9 cellular contexts compared by ENCODE assay signal in genomic region chr3:182837855-182838454, GRCh38. TPM values are rescaled to one million over a fixed set of nuclear protein-coding genes. Genes with fewer than 3 reads are reported as not detected.
A peak's percentile ranks its signal among the peaks of the same experiment; 100 is the strongest.
DNase-seq lines count a peak whose midpoint lies in the region; ATAC-seq, FAIRE-seq and TF ChIP-seq lines count a peak whose summit lies in the region.
"Had no signal": no experiment of that assay in that cellular context is flagged by ENCODE, and none has a peak within 500 bp of the region (broad histone marks: within the 10 kb centered on the region; RNA-seq: fewer than 3 reads in every experiment).

No MANE protein-coding gene starts in this region.

- H3K9ac ChIP-seq in SK-N-MC (ENCODE audit: insufficient read length) = no peak overlapping the region

- 21% methylated on average over 3 of the region's 3 CpGs for WGBS in gastroesophageal sphincter (ENCODE audit: low coverage in 1 of 2), 2 donors

- ATAC-seq in natural killer cell (peak in 1 of 3 donors; percentile 44), gastroesophageal sphincter (no peak), GM19395 (IDR thresholded peaks at IDR 0.05; ENCODE audit: unreplicated experiment) (no peak)
- no peak for ATAC-seq in natural killer cell treated with Interleukin-12 subunit alpha and Interleukin-12 subunit beta and Interleukin-15 and Interleukin-18, amount 100 ng/mL, for 72 hours

- H3K27ac ChIP-seq in SK-N-MC = no peak overlapping the region
- H3K27ac ChIP-seq in gastroesophageal sphincter = no peak overlapping the region

- TF ChIP-seq EP300 in gastroesophageal sphincter (IDR thresholded peaks at IDR 0.05) = no peak

- TF ChIP-seq POLR2A in gastroesophageal sphincter (IDR thresholded peaks at IDR 0.05) (no peak), GM12892 (IDR thresholded peaks at IDR 0.05; ENCODE audit: low read depth, low read length) (no peak), GM12891 (IDR thresholded peaks at IDR 0.05; ENCODE audit: low read depth, low read length) (no peak)

- H3K9me3 Mint-ChIP-seq in natural killer cell = no peaks in the 10 kb centered on the region
- no peaks in the 10 kb centered on the region for H3K9me3 Mint-ChIP-seq in natural killer cell treated with Interleukin-12 subunit alpha and Interleukin-12 subunit beta and Interleukin-15 and Interleukin-18, amount 100 ng/mL, for 72 hours

- H3K9me3 ChIP-seq in SK-N-MC (ENCODE audit: low read depth, low read length) (no peaks in the 10 kb centered on the region), gastroesophageal sphincter (no peaks in the 10 kb centered on the region)

- H3K36me3 Mint-ChIP-seq in natural killer cell = peaks cover 7% of the 10 kb centered on the region
- H3K36me3 Mint-ChIP-seq in natural killer cell treated with Interleukin-12 subunit alpha and Interleukin-12 subunit beta and Interleukin-15 and Interleukin-18, amount 100 ng/mL, for 72 hours = peaks cover 25% of the 10 kb centered on the region

- H3K36me3 ChIP-seq in SK-N-MC (ENCODE audit: insufficient read depth, low read length) (peaks cover 36% of the 10 kb centered on the region), gastroesophageal sphincter (peaks cover 0 to 60% of the 10 kb centered on the region in 2 donors)

- FAIRE-seq in GM12892 (lab: Jason Lieb, UNC) (no peak), GM12891 (lab: Jason Lieb, UNC) (no peak)

- TF ChIP-seq CTCF in natural killer cell (IDR thresholded peaks at IDR 0.05) = peak; percentile 52
- peak; percentile 24 to 48 (median 35) for TF ChIP-seq CTCF in gastroesophageal sphincter (IDR thresholded peaks at IDR 0.05)

- H3K4me3 ChIP-seq in SK-N-MC = no peak overlapping the region
- no peak overlapping the region for H3K4me3 ChIP-seq in gastroesophageal sphincter

- no peak for DNase-seq in natural killer cell
- DNase-seq in natural killer cell treated with Interleukin-12 subunit alpha and Interleukin-12 subunit beta and Interleukin-15 and Interleukin-18, amount 100 ng/mL, for 72 hours (ENCODE audit: low spot score) = no peak
- peak; percentile 16 for DNase-seq in SK-N-MC (ENCODE audit: low read depth, low spot score)
- no peak for DNase-seq in GM12892 (ENCODE audit: insufficient read length)
- no peak for DNase-seq in stimulated activated CD4-positive, alpha-beta T cell treated with anti-CD3 and anti-CD28 coated beads, Interleukin-2, amount 100 ng/mL, for 24 hours
- DNase-seq in GM12891 (ENCODE audit: insufficient read length, low spot score) = no peak
- DNase-seq: NCI-H748 treated with DMSO at 0.1 percent for 48 hours had no signal

- peaks cover 0 to under 1% (median 0%) of the 10 kb centered on the region in 3 donors for H3K4me1 ChIP-seq in gastroesophageal sphincter

- H3K27ac Mint-ChIP-seq in natural killer cell = no peak overlapping the region
- no peak overlapping the region for H3K27ac Mint-ChIP-seq in natural killer cell treated with Interleukin-12 subunit alpha and Interleukin-12 subunit beta and Interleukin-15 and Interleukin-18, amount 100 ng/mL, for 72 hours

- no peak overlapping the region for H3K4me3 Mint-ChIP-seq in natural killer cell
- H3K4me3 Mint-ChIP-seq in natural killer cell treated with Interleukin-12 subunit alpha and Interleukin-12 subunit beta and Interleukin-15 and Interleukin-18, amount 100 ng/mL, for 72 hours = no peak overlapping the region

- H3K4me1 Mint-ChIP-seq in natural killer cell = peaks cover 7 to 17% of the 10 kb centered on the region in 2 donors
- H3K4me1 Mint-ChIP-seq in natural killer cell treated with Interleukin-12 subunit alpha and Interleukin-12 subunit beta and Interleukin-15 and Interleukin-18, amount 100 ng/mL, for 72 hours (ENCODE audit: low read depth in 2 of 2) = peaks cover 13 to 19% of the 10 kb centered on the region in 2 donors

- H3K27me3 Mint-ChIP-seq in natural killer cell (ENCODE audit: low read depth in 2 of 2) = no peaks in the 10 kb centered on the region
- no peaks in the 10 kb centered on the region for H3K27me3 Mint-ChIP-seq in natural killer cell treated with Interleukin-12 subunit alpha and Interleukin-12 subunit beta and Interleukin-15 and Interleukin-18, amount 100 ng/mL, for 72 hours

- H3K27me3 ChIP-seq in gastroesophageal sphincter = no peaks in the 10 kb centered on the region

- intact Hi-C loops in natural killer cell (cut with micrococcal nuclease) = loop anchor here (1.0 kb wide), 1 partner anchor 124 kb away; no protein-coding TSS in a partner anchor

TF ChIP-seq in GM12891, 5 proteins besides CTCF, POLR2A, EP300 and RAD21:
- no peak for TF ChIP-seq POU2F2 (IDR thresholded peaks at IDR 0.05; ENCODE audit: low read depth, low read length)
- no peak for TF ChIP-seq SPI1 (IDR thresholded peaks at IDR 0.05; ENCODE audit: low read depth, low read length)
- no peak for TF ChIP-seq PAX5 (IDR thresholded peaks at IDR 0.05; ENCODE audit: insufficient read depth, low read length, severe bottlenecking)

RNA-seq across cellular contexts. Expression of gene ATP11B, which starts 44.7 kb away (rescaled TPM):
- total RNA-seq in natural killer cell (100 to 1,000 TPM; 157 to 174 (median 172) TPM), gastroesophageal sphincter (10 to 100 TPM; 53.8 to 70.7 (median 58.6) TPM)
- 100 to 1,000 TPM; 158 to 160 TPM for total RNA-seq in natural killer cell treated with Interleukin-12 subunit alpha and Interleukin-12 subunit beta and Interleukin-15 and Interleukin-18, amount 100 ng/mL, for 72 hours
- polyA plus RNA-seq in GM12892 (2012; ENCODE audit: missing spikeins) = 31.1 TPM
- 14.9 TPM for polyA plus RNA-seq in GM12891 (2012; ENCODE audit: low read depth, missing spikeins)
